9 cellular contexts compared by ENCODE assay signal in genomic region chr1:233326319-233326994, GRCh38. TPM values are rescaled to one million over a fixed set of nuclear protein-coding genes. Genes with fewer than 3 reads are reported as not detected.
A peak's percentile ranks its signal among the peaks of the same experiment; 100 is the strongest.
DNase-seq lines count a peak whose midpoint lies in the region; ATAC-seq and TF ChIP-seq lines count a peak whose summit lies in the region.
"Had no signal": no experiment of that assay in that cellular context is flagged by ENCODE, and none has a peak within 500 bp of the region (broad histone marks: within the 10 kb centered on the region; RNA-seq: fewer than 3 reads in every experiment).

No MANE protein-coding gene starts in this region.

- H3K4me3 Mint-ChIP-seq in H9 = peak overlapping the region; percentile 76 to 84

- TF ChIP-seq CTCF in H9 (conservative IDR thresholded peaks at IDR 0.05) (no peak), adrenal gland (IDR thresholded peaks at IDR 0.05) (no peak), lung (IDR thresholded peaks at IDR 0.05; ENCODE audit: control extremely low read depth, extremely low read depth) (no peak)

- H2BK120ac ChIP-seq in H9 (ENCODE audit: low read depth, low read length, poor library complexity, severe bottlenecking) = no peak overlapping the region

- no peak overlapping the region for H2BK12ac ChIP-seq in H9 (ENCODE audit: insufficient read length, low read depth, low read length)

- no peak for DNase-seq in H9
- DNase-seq in adrenal gland = peak in 2 of 7 donors; percentile 55 to 78
- no peak for DNase-seq in lung (ENCODE audit: low spot score)
- no peak for DNase-seq in activated gamma-delta T cell treated with Interleukin-2 at 50 U/mL for 16 hours
- DNase-seq in NCI-H146 (lab: John Stamatoyannopoulos, UW) = no peak

- H3K4ac ChIP-seq in H9 (ENCODE audit: low read depth, low read length) = no peak overlapping the region

- H3K23me2 ChIP-seq in H9 (ENCODE audit: insufficient read length, low read depth, low read length, poor library complexity, severe bottlenecking) = peaks cover 17% of the 10 kb centered on the region

- no peak overlapping the region for H3K56ac ChIP-seq in H9 (ENCODE audit: insufficient read length, low read depth, low read length)

- no peak overlapping the region for H4K91ac ChIP-seq in H9 (ENCODE audit: insufficient read length, low read depth, low read length)

- H3K27ac ChIP-seq in ACC112 (ENCODE audit: low read depth, low read length) (no peak overlapping the region), H9 (ENCODE audit: insufficient read length, low read depth, low read length) (no peak overlapping the region), adrenal gland (peak overlapping the region in 4 of 5 donors; percentile 55 to 92 (median 81)), lung (ENCODE audit: low read depth in 1 of 2, low read length in 1 of 2) (no peak overlapping the region)
- H3K27ac ChIP-seq: heart left ventricle had no signal

- H3K36me3 Mint-ChIP-seq in H9 (ENCODE audit: insufficient read depth in 1 of 3, low read depth in 3 of 3) = no peaks in the 10 kb centered on the region; a peak in 1 of 7 replicates

- H3K14ac ChIP-seq in H9 (ENCODE audit: insufficient read depth, low read length) = no peak overlapping the region

- no peak overlapping the region for H2BK20ac ChIP-seq in H9 (ENCODE audit: low read depth, low read length, poor library complexity, severe bottlenecking)

- no peak overlapping the region for H3K23ac ChIP-seq in H9 (ENCODE audit: insufficient read length, low read depth, low read length)

- H4K8ac ChIP-seq in H9 (replicated peaks; ENCODE audit: insufficient read length, low read depth, low read length) = no peak overlapping the region

- H3K9me3 Mint-ChIP-seq in H9 = 0 out of 5 replicates have a peak, but pooled peaks cover 0 to 2% of the 10 kb centered on the region in 2 experiments

- no peaks in the 10 kb centered on the region for H3K79me2 ChIP-seq in ACC112 (ENCODE audit: control insufficient read depth, insufficient read depth, low read length, unreplicated experiment)
- H3K79me2 ChIP-seq in H9 (ENCODE audit: insufficient read depth, low read length) = peaks cover 6% of the 10 kb centered on the region; the same call in 1 of the 2 replicates

- no peaks in the 10 kb centered on the region for H3K4me1 ChIP-seq in ACC112 (ENCODE audit: control insufficient read depth, insufficient read depth, low read length, unreplicated experiment)
- peaks cover 2% of the 10 kb centered on the region; the same call in 1 of the 2 replicates for H3K4me1 ChIP-seq in H9 (ENCODE audit: insufficient read depth, low read length)
- H3K4me1 ChIP-seq in adrenal gland (replicated peaks in 1 of 2) = peaks cover 4 to 8% of the 10 kb centered on the region in 2 donors
- H3K4me1 ChIP-seq in lung (ENCODE audit: control insufficient read depth in 2 of 2, insufficient read depth in 2 of 2, low read length in 2 of 2) = peaks cover 0 to 12% of the 10 kb centered on the region in 2 donors

- no CpG with 5 or more reads among the region's 6 CpGs for WGBS in H9 (ENCODE audit: extremely low coverage, insufficient read length, low lambda C conversion rate)
- WGBS in adrenal gland, 4 donors = 15 to 23% (median 19%) methylated on average over 5 to 6 of the region's 6 CpGs
- 24 to 27% methylated on average over 6 of the region's 6 CpGs for WGBS in lung, 2 donors

- H4K20me1 ChIP-seq in H9 (ENCODE audit: control insufficient read depth, insufficient read depth, insufficient read length) = no peaks in the 10 kb centered on the region

- H3K36me3 ChIP-seq in ACC112 (ENCODE audit: insufficient read depth, low read length) (no peaks in the 10 kb centered on the region), adrenal gland (replicated peaks in 1 of 2) (no peaks in the 10 kb centered on the region), lung (ENCODE audit: control insufficient read depth in 2 of 2, insufficient read depth in 2 of 2, low read length in 2 of 2) (no peaks in the 10 kb centered on the region)
- H3K36me3 ChIP-seq: heart left ventricle had no signal

- H3K27me3 ChIP-seq in ACC112 (ENCODE audit: insufficient read depth, low read length) (peaks cover 22% of the 10 kb centered on the region), H9 (ENCODE audit: insufficient read depth, low read length) (no peaks in the 10 kb centered on the region; the same call in 1 of the 2 replicates), adrenal gland (no peaks in the 10 kb centered on the region), lung (ENCODE audit: control insufficient read depth, insufficient read depth) (no peaks in the 10 kb centered on the region)

- no peak overlapping the region for H4K5ac ChIP-seq in H9 (ENCODE audit: insufficient read length, low read depth, low read length)

- H2BK5ac ChIP-seq in H9 (ENCODE audit: insufficient read length, low read length) = no peak overlapping the region

- H3K9ac ChIP-seq in H9 (ENCODE audit: extremely low read depth, insufficient read length, low read length) = no peak overlapping the region

- H3K27me3 Mint-ChIP-seq in H9 (ENCODE audit: low read depth) = peaks cover 33% of the 10 kb centered on the region

- H3K4me3 ChIP-seq in ACC112 (ENCODE audit: low read depth, low read length) = no peak overlapping the region
- H3K4me3 ChIP-seq in adrenal gland = peak overlapping the region in 1 of 4 donors; percentile 83
- peak overlapping the region; percentile 6 for H3K4me3 ChIP-seq in lung

- no peak for TF ChIP-seq POLR2A in adrenal gland (IDR thresholded peaks at IDR 0.05)

- H3K4me2 ChIP-seq in H9 (ENCODE audit: insufficient read depth, insufficient read length, low read length) = peak overlapping the region; percentile 77

- H2AFZ ChIP-seq in ACC112 (ENCODE audit: low read length, unreplicated experiment) (peak overlapping the region; percentile 55), H9 (ENCODE audit: low read length) (no peak overlapping the region)

- H3K79me1 ChIP-seq in H9 (ENCODE audit: insufficient read depth, low read depth, low read length, poor library complexity, severe bottlenecking) = no peaks in the 10 kb centered on the region

- peaks cover 20 to 23% of the 10 kb centered on the region in 2 experiments for H3K4me1 Mint-ChIP-seq in H9

- H2AK5ac ChIP-seq in H9 (ENCODE audit: insufficient read length, low read length) = no peak overlapping the region

- no peak overlapping the region for H2BK15ac ChIP-seq in H9 (ENCODE audit: low read depth, low read length)

- no peaks in the 10 kb centered on the region for H3K9me3 ChIP-seq in H9 (ENCODE audit: control insufficient read depth, low read depth, low read length)
- H3K9me3 ChIP-seq in adrenal gland (replicated peaks in 1 of 3) = no peaks in the 10 kb centered on the region
- H3K9me3 ChIP-seq in lung (ENCODE audit: control insufficient read depth in 2 of 2, insufficient read depth in 1 of 2, low read length in 1 of 2) = no peaks in the 10 kb centered on the region
- H3K9me3 ChIP-seq: heart left ventricle had no signal

- intact Hi-C loops in adrenal gland (cut with DNase I) = no loop called here

- H3K27ac Mint-ChIP-seq in H9 = no peak overlapping the region; a peak in 1 of 7 replicates

- ATAC-seq in lung (ENCODE audit: insufficient read depth, low FRiP score) (no peak), GM21515 (IDR thresholded peaks at IDR 0.05; ENCODE audit: unreplicated experiment) (no peak), HG03280 (IDR thresholded peaks at IDR 0.05; ENCODE audit: unreplicated experiment) (no peak)

- no peak overlapping the region for H3T11ph ChIP-seq in H9 (ENCODE audit: low read length)

- H3K18ac ChIP-seq in H9 (ENCODE audit: insufficient read length, low read depth, low read length) = no peak overlapping the region

RNA-seq across cellular contexts. Expression of gene MAP3K21, which starts 1.1 kb away (rescaled TPM):
- total RNA-seq in H9 (2021) = 11.6 and 11.7 TPM in 2 replicates
- total RNA-seq in adrenal gland = 10 to 100 TPM in 1 of 8 donors, 1 to 10 TPM in 7; 2.9 to 12.1 (median 6.7) TPM
- 1 to 10 TPM; 3.3 to 5.6 (median 3.4) TPM for polyA plus RNA-seq in adrenal gland
- 10 to 100 TPM in 1 of 2 donors, 1 to 10 TPM in 1; 7.7 to 11.4 TPM for total RNA-seq in lung
- polyA plus RNA-seq in lung = 1 to 10 TPM; 3.2 to 3.7 TPM

RNA-seq across cellular contexts. Expression of gene PCNX2, which starts 30.9 kb away (rescaled TPM):
- total RNA-seq in H9 (2021) (42.0 and 45.1 TPM in 2 replicates), adrenal gland (10 to 100 TPM in 2 of 8 donors, 1 to 10 TPM in 6; 2.2 to 12.1 (median 5.5) TPM), lung (10 to 100 TPM; 10.3 to 15.1 TPM)
- polyA plus RNA-seq in adrenal gland (10 to 100 TPM in 2 of 3 donors, 1 to 10 TPM in 1; 2.6 to 14.5 (median 13.8) TPM), lung (1 to 10 TPM; 2.0 to 2.5 TPM)

Comparison
In these comparisons a context has a peak if more than half of its experiments do, and no peak if none do; other contexts are left out.
1. H3K27ac ChIP-seq: peak in adrenal gland (4 of 5); none in ACC112 (single experiment), H9 (single experiment) and lung (0 of 2).